Comparison of ENCODE assay signal across 1 cellular context in the genomic region with DNA sequence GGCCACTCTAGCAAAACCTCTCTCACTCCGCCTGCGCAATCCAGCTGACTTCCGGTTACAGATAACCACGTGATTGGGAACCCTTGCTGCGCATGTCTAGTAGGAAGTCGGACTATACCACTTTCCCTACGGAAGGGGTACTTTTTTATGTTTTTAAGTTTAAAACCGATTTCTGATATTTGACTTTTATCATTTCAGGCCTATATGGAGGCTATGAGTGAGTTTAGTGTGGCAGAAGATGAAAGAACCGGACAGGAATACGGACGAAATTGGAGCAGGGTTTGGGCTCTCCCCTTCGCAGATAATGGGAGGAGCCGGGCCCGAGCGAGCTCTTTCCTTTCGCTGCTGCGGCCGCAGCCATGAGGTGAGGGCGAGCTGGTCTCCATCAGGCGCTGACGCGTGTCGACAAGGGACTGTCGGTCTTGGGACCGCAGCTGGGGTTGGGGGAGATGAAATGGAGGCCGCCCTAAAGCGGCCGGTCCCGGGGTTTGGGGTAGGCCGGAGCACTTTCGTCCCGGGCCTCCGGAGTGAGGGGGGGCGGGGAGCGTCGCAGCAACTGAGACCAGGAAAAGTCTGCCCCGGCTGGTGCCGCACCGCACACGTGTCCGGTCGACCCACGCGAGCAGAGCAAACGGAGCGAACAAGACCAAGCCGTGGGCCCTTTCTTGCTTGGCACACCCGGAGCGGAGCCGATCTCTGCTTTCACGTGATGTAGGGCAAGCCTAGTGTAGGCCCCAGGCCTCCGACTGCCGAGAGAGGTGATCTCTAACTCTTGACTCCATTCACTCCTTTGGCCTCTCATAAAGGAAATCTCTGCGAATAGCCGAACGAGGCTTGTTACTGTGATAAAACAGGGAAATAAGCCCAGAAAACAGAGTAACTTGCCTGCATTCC.
TF ChIP-seq lines count a peak whose summit lies in the region.

A gene (plus strand): TSS at position 298 of the 894 bp plus-strand sequence. CDS start 62 bp downstream, at position 360.

TF ChIP-seq in SK-N-SH, 30 proteins besides CTCF, POLR2A, EP300 and RAD21 (continued from another document):
- TF ChIP-seq, protein P1, sequence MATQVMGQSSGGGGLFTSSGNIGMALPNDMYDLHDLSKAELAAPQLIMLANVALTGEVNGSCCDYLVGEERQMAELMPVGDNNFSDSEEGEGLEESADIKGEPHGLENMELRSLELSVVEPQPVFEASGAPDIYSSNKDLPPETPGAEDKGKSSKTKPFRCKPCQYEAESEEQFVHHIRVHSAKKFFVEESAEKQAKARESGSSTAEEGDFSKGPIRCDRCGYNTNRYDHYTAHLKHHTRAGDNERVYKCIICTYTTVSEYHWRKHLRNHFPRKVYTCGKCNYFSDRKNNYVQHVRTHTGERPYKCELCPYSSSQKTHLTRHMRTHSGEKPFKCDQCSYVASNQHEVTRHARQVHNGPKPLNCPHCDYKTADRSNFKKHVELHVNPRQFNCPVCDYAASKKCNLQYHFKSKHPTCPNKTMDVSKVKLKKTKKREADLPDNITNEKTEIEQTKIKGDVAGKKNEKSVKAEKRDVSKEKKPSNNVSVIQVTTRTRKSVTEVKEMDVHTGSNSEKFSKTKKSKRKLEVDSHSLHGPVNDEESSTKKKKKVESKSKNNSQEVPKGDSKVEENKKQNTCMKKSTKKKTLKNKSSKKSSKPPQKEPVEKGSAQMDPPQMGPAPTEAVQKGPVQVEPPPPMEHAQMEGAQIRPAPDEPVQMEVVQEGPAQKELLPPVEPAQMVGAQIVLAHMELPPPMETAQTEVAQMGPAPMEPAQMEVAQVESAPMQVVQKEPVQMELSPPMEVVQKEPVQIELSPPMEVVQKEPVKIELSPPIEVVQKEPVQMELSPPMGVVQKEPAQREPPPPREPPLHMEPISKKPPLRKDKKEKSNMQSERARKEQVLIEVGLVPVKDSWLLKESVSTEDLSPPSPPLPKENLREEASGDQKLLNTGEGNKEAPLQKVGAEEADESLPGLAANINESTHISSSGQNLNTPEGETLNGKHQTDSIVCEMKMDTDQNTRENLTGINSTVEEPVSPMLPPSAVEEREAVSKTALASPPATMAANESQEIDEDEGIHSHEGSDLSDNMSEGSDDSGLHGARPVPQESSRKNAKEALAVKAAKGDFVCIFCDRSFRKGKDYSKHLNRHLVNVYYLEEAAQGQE (IDR thresholded peaks at IDR 0.05; ENCODE audit: low read depth, low read length), result peak; percentile 67; the same call in 1 of the 2 replicates
- TF ChIP-seq EZH2phosphoT487 (IDR thresholded peaks at IDR 0.05; ENCODE audit: borderline replicate concordance, low read depth), result no peak
- TF ChIP-seq MEF2A (IDR thresholded peaks at IDR 0.05; ENCODE audit: borderline replicate concordance, low read depth), result no peak
- no peak for TF ChIP-seq NFIC (IDR thresholded peaks at IDR 0.05; ENCODE audit: borderline replicate concordance)
- peak; percentile 90 for TF ChIP-seq ELF1 (IDR thresholded peaks at IDR 0.05)
- TF ChIP-seq TEAD4 (IDR thresholded peaks at IDR 0.05; ENCODE audit: borderline replicate concordance, insufficient read depth), result no peak
- TF ChIP-seq JUND (IDR thresholded peaks at IDR 0.05), result no peak; the same call in 1 of the 2 replicates
- TF ChIP-seq NRF1 (IDR thresholded peaks at IDR 0.05; ENCODE audit: low read depth, low read length), result peak; percentile 94
- TF ChIP-seq, protein P2, sequence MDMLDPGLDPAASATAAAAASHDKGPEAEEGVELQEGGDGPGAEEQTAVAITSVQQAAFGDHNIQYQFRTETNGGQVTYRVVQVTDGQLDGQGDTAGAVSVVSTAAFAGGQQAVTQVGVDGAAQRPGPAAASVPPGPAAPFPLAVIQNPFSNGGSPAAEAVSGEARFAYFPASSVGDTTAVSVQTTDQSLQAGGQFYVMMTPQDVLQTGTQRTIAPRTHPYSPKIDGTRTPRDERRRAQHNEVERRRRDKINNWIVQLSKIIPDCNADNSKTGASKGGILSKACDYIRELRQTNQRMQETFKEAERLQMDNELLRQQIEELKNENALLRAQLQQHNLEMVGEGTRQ (IDR thresholded peaks at IDR 0.05; ENCODE audit: borderline replicate concordance, low read depth, low read length), result peak; percentile 69
- TF ChIP-seq, protein P3, sequence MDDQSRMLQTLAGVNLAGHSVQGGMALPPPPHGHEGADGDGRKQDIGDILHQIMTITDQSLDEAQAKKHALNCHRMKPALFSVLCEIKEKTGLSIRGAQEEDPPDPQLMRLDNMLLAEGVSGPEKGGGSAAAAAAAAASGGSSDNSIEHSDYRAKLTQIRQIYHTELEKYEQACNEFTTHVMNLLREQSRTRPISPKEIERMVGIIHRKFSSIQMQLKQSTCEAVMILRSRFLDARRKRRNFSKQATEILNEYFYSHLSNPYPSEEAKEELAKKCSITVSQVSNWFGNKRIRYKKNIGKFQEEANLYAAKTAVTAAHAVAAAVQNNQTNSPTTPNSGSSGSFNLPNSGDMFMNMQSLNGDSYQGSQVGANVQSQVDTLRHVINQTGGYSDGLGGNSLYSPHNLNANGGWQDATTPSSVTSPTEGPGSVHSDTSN (IDR thresholded peaks at IDR 0.05), result no peak
- TF ChIP-seq POLR2AphosphoS5 (IDR thresholded peaks at IDR 0.05; ENCODE audit: low read depth, low read length), result peak; percentile 94
- peak; percentile 91 for TF ChIP-seq TAF1 (IDR thresholded peaks at IDR 0.05; ENCODE audit: borderline replicate concordance, low read depth, low read length)
- TF ChIP-seq YY1 (IDR thresholded peaks at IDR 0.05; ENCODE audit: low read depth), result peak; percentile 68; the same call in 1 of the 2 replicates
- TF ChIP-seq SMC3 (IDR thresholded peaks at IDR 0.05; ENCODE audit: low read depth, low read length), result no peak
- peak; percentile 64 for TF ChIP-seq SIN3A (IDR thresholded peaks at IDR 0.05; ENCODE audit: borderline replicate concordance, low read depth, low read length)
- TF ChIP-seq GABPA (IDR thresholded peaks at IDR 0.05; ENCODE audit: low read depth), result peak; percentile 80
- TF ChIP-seq FOXJ3 (CRISPR knock-in tag; IDR thresholded peaks at IDR 0.05), result no peak
- no peak for TF ChIP-seq CHD2 (IDR thresholded peaks at IDR 0.05; ENCODE audit: low read length, partially characterized antibody)
- peak; percentile 57; the same call in 1 of the 2 replicates for TF ChIP-seq MXI1 (IDR thresholded peaks at IDR 0.05; ENCODE audit: low read depth, low read length)
- TF ChIP-seq RCOR1 (IDR thresholded peaks at IDR 0.05; ENCODE audit: low read length), result no peak
- TF ChIP-seq GATA2 (CRISPR knock-in tag; IDR thresholded peaks at IDR 0.05), result no peak
- no peak for TF ChIP-seq TCF12 (IDR thresholded peaks at IDR 0.05)
